Comparison of ENCODE assay signal across 1 cellular context in genomic region chr2:71000780-71001591, GRCh38.
A peak's percentile ranks its signal among the peaks of the same experiment; 100 is the strongest.
TF ChIP-seq lines count a peak whose summit lies in the region.

No MANE protein-coding gene starts in this region.

TF ChIP-seq in HepG2, 621 proteins besides CTCF, POLR2A, EP300 and RAD21 (continued from another document and continues in another):
- peak; percentile 90 for TF ChIP-seq ZNF687 (CRISPR knock-in tag; IDR thresholded peaks at IDR 0.05)
- TF ChIP-seq ZNF670 (CRISPR knock-in tag; IDR thresholded peaks at IDR 0.05; ENCODE audit: borderline replicate concordance): no peak
- peak; percentile 62; the same call in 1 of the 2 replicates for TF ChIP-seq ZMYM2 (CRISPR knock-in tag; IDR thresholded peaks at IDR 0.05)
- TF ChIP-seq ZSCAN12 (CRISPR knock-in tag; IDR thresholded peaks at IDR 0.05): no peak
- peak; percentile 18; the same call in 1 of the 2 replicates for TF ChIP-seq HNF4A (CRISPR knock-in tag; IDR thresholded peaks at IDR 0.05)
- no peak for TF ChIP-seq RFX5 (IDR thresholded peaks at IDR 0.05; ENCODE audit: low read depth, low read length)
- TF ChIP-seq ZNF770 (CRISPR knock-in tag; IDR thresholded peaks at IDR 0.05): no peak
- TF ChIP-seq ZNF350 (CRISPR knock-in tag; IDR thresholded peaks at IDR 0.05; ENCODE audit: borderline replicate concordance, low read depth): no peak; the same call in 1 of the 2 replicates
- TF ChIP-seq NFE2L1 (CRISPR knock-in tag; IDR thresholded peaks at IDR 0.05; ENCODE audit: borderline replicate concordance): no peak
- peak; percentile 41; the same call in 1 of the 2 replicates for TF ChIP-seq ZNF329 (CRISPR knock-in tag; IDR thresholded peaks at IDR 0.05; ENCODE audit: low read depth)
- no peak for TF ChIP-seq ZNF460 (CRISPR knock-in tag; IDR thresholded peaks at IDR 0.05; ENCODE audit: borderline replicate concordance)
- TF ChIP-seq ZNF678 (CRISPR knock-in tag; IDR thresholded peaks at IDR 0.05): no peak
- no peak for TF ChIP-seq ZFP90 (CRISPR knock-in tag; IDR thresholded peaks at IDR 0.05; ENCODE audit: borderline replicate concordance)
- TF ChIP-seq FOSL2 (CRISPR knock-in tag; IDR thresholded peaks at IDR 0.05): peak; percentile 15; the same call in 1 of the 2 replicates
- peak; percentile 68 for TF ChIP-seq THRA (CRISPR knock-in tag; IDR thresholded peaks at IDR 0.05; ENCODE audit: borderline replicate concordance)
- peak; percentile 58; the same call in 1 of the 2 replicates for TF ChIP-seq ZBTB43 (CRISPR knock-in tag; conservative IDR thresholded peaks at IDR 0.05)
- TF ChIP-seq ZNF234 (CRISPR knock-in tag; conservative IDR thresholded peaks at IDR 0.05): no peak
- peak; percentile 78 for TF ChIP-seq ZFX (CRISPR knock-in tag; IDR thresholded peaks at IDR 0.05; ENCODE audit: low read depth)
- no peak for TF ChIP-seq ZNF616 (CRISPR knock-in tag; IDR thresholded peaks at IDR 0.05; ENCODE audit: low read depth)
- no peak for TF ChIP-seq ZNF562 (CRISPR knock-in tag; IDR thresholded peaks at IDR 0.05; ENCODE audit: borderline replicate concordance)
- peak; percentile 69; the same call in 1 of the 2 replicates for TF ChIP-seq ZNF12 (CRISPR knock-in tag; IDR thresholded peaks at IDR 0.05)
- TF ChIP-seq ZNF333 (CRISPR knock-in tag; IDR thresholded peaks at IDR 0.05; ENCODE audit: borderline replicate concordance): 0 out of 2 replicates have a peak, but pooled peaks have one; percentile 73
- no peak for TF ChIP-seq ZNF446 (CRISPR knock-in tag; IDR thresholded peaks at IDR 0.05)
- TF ChIP-seq ZNF260 (CRISPR knock-in tag; IDR thresholded peaks at IDR 0.05; ENCODE audit: borderline replicate concordance, low read depth): no peak
- TF ChIP-seq SP4 (CRISPR knock-in tag; IDR thresholded peaks at IDR 0.05): 0 out of 2 replicates have a peak, but pooled peaks have one; percentile 37
- TF ChIP-seq ZBTB37 (CRISPR knock-in tag; IDR thresholded peaks at IDR 0.05): no peak
- TF ChIP-seq HIVEP1 (CRISPR knock-in tag; IDR thresholded peaks at IDR 0.05): peak; percentile 27; the same call in 1 of the 2 replicates
- TF ChIP-seq ZNF883 (CRISPR knock-in tag; IDR thresholded peaks at IDR 0.05; ENCODE audit: not compliant biosample characterization): no peak
- no peak for TF ChIP-seq ARNT (IDR thresholded peaks at IDR 0.05)
- TF ChIP-seq BRD4 (CRISPR knock-in tag; IDR thresholded peaks at IDR 0.05): peak; percentile 64
- TF ChIP-seq CREB1 (IDR thresholded peaks at IDR 0.05): no peak
- no peak for TF ChIP-seq CREB1 (CRISPR knock-in tag; IDR thresholded peaks at IDR 0.05)
- TF ChIP-seq SAP130 (CRISPR knock-in tag; IDR thresholded peaks at IDR 0.05; ENCODE audit: low read depth): peak; percentile 72
- peak; percentile 78 for TF ChIP-seq ARID4A (CRISPR knock-in tag; IDR thresholded peaks at IDR 0.05; ENCODE audit: borderline replicate concordance)
- no peak for TF ChIP-seq TRIM24 (CRISPR knock-in tag; IDR thresholded peaks at IDR 0.05)
- peak; percentile 97 for TF ChIP-seq ETV5 (CRISPR knock-in tag; IDR thresholded peaks at IDR 0.05; ENCODE audit: borderline replicate concordance)
- no peak for TF ChIP-seq KDM5A (IDR thresholded peaks at IDR 0.05; ENCODE audit: borderline replicate concordance, low read length)
- TF ChIP-seq SOX6 (IDR thresholded peaks at IDR 0.05): no peak
- TF ChIP-seq SOX6 (CRISPR knock-in tag; IDR thresholded peaks at IDR 0.05): peak; percentile 61
- TF ChIP-seq PLRG1 (conservative IDR thresholded peaks at IDR 0.05): no peak
- TF ChIP-seq HNRNPLL (IDR thresholded peaks at IDR 0.05; ENCODE audit: low read depth, low read length, poor library complexity, severe bottlenecking): peak; percentile 62
- no peak for TF ChIP-seq MAFF (IDR thresholded peaks at IDR 0.05; ENCODE audit: low read depth, low read length)
- TF ChIP-seq ZSCAN29 (CRISPR knock-in tag; conservative IDR thresholded peaks at IDR 0.05): no peak
- no peak for TF ChIP-seq ETS1 (CRISPR knock-in tag; IDR thresholded peaks at IDR 0.05)
- TF ChIP-seq ZSCAN31 (CRISPR knock-in tag; IDR thresholded peaks at IDR 0.05; ENCODE audit: low read depth): peak; percentile 89
- TF ChIP-seq DMTF1 (CRISPR knock-in tag; IDR thresholded peaks at IDR 0.05): no peak
- no peak for TF ChIP-seq IKZF1 (IDR thresholded peaks at IDR 0.05)
- TF ChIP-seq TGIF2 (CRISPR knock-in tag; IDR thresholded peaks at IDR 0.05): no peak
- TF ChIP-seq ZNF740 (CRISPR knock-in tag; IDR thresholded peaks at IDR 0.05): no peak
- peak; percentile 35; the same call in 1 of the 2 replicates for TF ChIP-seq ZSCAN25 (CRISPR knock-in tag; IDR thresholded peaks at IDR 0.05)
- TF ChIP-seq XBP1 (CRISPR knock-in tag; IDR thresholded peaks at IDR 0.05): no peak
- TF ChIP-seq ARNT2 (CRISPR knock-in tag; IDR thresholded peaks at IDR 0.05; ENCODE audit: low read depth): peak; percentile 82; the same call in 1 of the 2 replicates
